In genomic region chr7:25391295-25391861, GRCh38 we compare ENCODE assay signal across 8 cellular contexts.
A peak's percentile ranks its signal among the peaks of the same experiment; 100 is the strongest.
DNase-seq lines count a peak whose midpoint lies in the region; ATAC-seq and TF ChIP-seq lines count a peak whose summit lies in the region.

No MANE protein-coding gene starts in this region.

- TF ChIP-seq RAD21 in neural cell (conservative IDR thresholded peaks at IDR 0.05) = peak; percentile 93

- no peak overlapping the region for H2AFZ ChIP-seq in neural cell (ENCODE audit: low read depth, low read length)

- H3K4me2 ChIP-seq in neural cell (ENCODE audit: low read length) = no peak overlapping the region

- peaks cover 12% of the 10 kb centered on the region for H3K27me3 ChIP-seq in neural cell (ENCODE audit: insufficient read depth, low read depth, low read length)

- TF ChIP-seq CTCF in cardiac fibroblast (IDR thresholded peaks at IDR 0.05; ENCODE audit: low read depth, low read length) (no peak), neural cell (IDR thresholded peaks at IDR 0.05; ENCODE audit: poor library complexity, severe bottlenecking) (peak; percentile 89)

- DNase-seq in DMS153 (lab: John Stamatoyannopoulos, UW) = peak; percentile 30
- peak; percentile 15 for DNase-seq in LoVo (ENCODE audit: low spot score)
- peak; percentile 41 to 61 for DNase-seq in cardiac fibroblast (ENCODE audit: low read depth in 2 of 2)
- no peak for DNase-seq in NCI-H2196 treated with DMSO at 0.1 percent for 48 hours (lab: John Stamatoyannopoulos, UW; ENCODE audit: unreplicated experiment)
- no peak for DNase-seq in activated naive CD4-positive, alpha-beta T cell treated with anti-CD3 and anti-CD28 coated beads, Interleukin-2, amount 50 U/mL, for 16 hours

- no peaks in the 10 kb centered on the region for H3K9me3 ChIP-seq in neural cell (ENCODE audit: low read length)

- H3K9me2 ChIP-seq in neural cell (ENCODE audit: insufficient read depth, low read length) = no peaks in the 10 kb centered on the region

- H3K36me3 ChIP-seq in neural cell (ENCODE audit: insufficient read depth, low read length) = no peaks in the 10 kb centered on the region

- ATAC-seq in HG03354 (IDR thresholded peaks at IDR 0.05; ENCODE audit: poor library complexity, severe bottlenecking, unreplicated experiment) = no peak
- no peak for ATAC-seq in HG03159 (IDR thresholded peaks at IDR 0.05; ENCODE audit: unreplicated experiment)

- no peak overlapping the region for H3K9ac ChIP-seq in neural cell (ENCODE audit: low read length)

- H3F3A ChIP-seq in neural cell (ENCODE audit: insufficient read depth, low read length, poor library complexity, severe bottlenecking) = no peaks in the 10 kb centered on the region

- H4K20me1 ChIP-seq in neural cell (ENCODE audit: insufficient read depth) = no peaks in the 10 kb centered on the region

- no peaks in the 10 kb centered on the region for H3K79me2 ChIP-seq in neural cell (replicated peaks; ENCODE audit: insufficient read depth, low read length)

- TF ChIP-seq EP300 in neural cell (conservative IDR thresholded peaks at IDR 0.05; ENCODE audit: poor library complexity, severe bottlenecking) = no peak

- H3K27ac ChIP-seq in neural cell (ENCODE audit: low read length) = no peak overlapping the region

- H3K4me3 ChIP-seq in cardiac fibroblast (replicated peaks in 1 of 2; ENCODE audit: low read depth in 2 of 2, low read length in 2 of 2) (no peak overlapping the region), neural cell (ENCODE audit: low read length) (no peak overlapping the region)

TF ChIP-seq in neural cell, 6 proteins besides CTCF, POLR2A, EP300 and RAD21:
- TF ChIP-seq SMC3 (conservative IDR thresholded peaks at IDR 0.05; ENCODE audit: poor library complexity) = peak; percentile 95
- TF ChIP-seq POLR2AphosphoS5 (IDR thresholded peaks at IDR 0.05) = no peak

Comparison
In these comparisons a context has a peak if more than half of its experiments do, and no peak if none do; other contexts are left out.
1. DNase-seq: peak in DMS153 (single experiment), LoVo (single experiment) and cardiac fibroblast (2 of 2); none in NCI-H2196 treated with DMSO at 0.1 percent for 48 hours (single experiment) and activated naive CD4-positive, alpha-beta T cell treated with anti-CD3 and anti-CD28 coated beads, Interleukin-2, amount 50 U/mL, for 16 hours (single experiment).